8 cellular contexts compared by ENCODE assay signal in genomic region chr5:61148516-61148915, GRCh38.
"Had no signal": no experiment of that assay in that cellular context is flagged by ENCODE, and none has a peak within 500 bp of the region (broad histone marks: within the 10 kb centered on the region; RNA-seq: fewer than 3 reads in every experiment).

No MANE protein-coding gene starts in this region.

- ATAC-seq: GM23338, HCT116, HepG2, K562 had no signal

- H3K4me2 ChIP-seq: GM23338 had no signal

- H3K27ac ChIP-seq: HL-60 had no signal

- H2AFZ ChIP-seq: GM23338 had no signal

- DNase-seq: H9, HFFc6, KG1 had no signal

- H3K4me3 ChIP-seq: GM23338, K562 had no signal
